ENCODE assay signal across 26 cellular contexts in the genomic region with DNA sequence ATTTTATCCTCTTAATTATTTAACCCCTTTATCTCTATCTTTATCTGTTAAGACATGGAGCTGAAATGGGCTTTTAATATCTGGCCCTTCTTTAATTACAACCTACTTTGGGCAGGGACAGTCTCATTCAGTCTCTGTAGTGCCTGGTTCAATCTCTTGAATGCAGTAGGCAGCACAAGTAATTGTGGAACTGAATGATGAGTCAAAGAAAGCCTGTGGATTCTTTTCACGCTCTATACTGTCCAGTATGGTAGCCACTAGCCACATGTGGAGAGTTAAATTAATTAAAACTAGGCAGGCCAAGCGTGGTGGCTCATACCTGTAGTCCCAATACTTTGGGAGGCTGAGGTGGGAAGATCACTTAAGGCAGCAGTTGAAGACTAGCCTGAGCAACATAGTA. TPM values are rescaled to one million over a fixed set of nuclear protein-coding genes. Genes with fewer than 3 reads are reported as not detected.
DNase-seq lines count a peak whose midpoint lies in the region; ATAC-seq and TF ChIP-seq lines count a peak whose summit lies in the region.
"Had no signal": no experiment of that assay in that cellular context is flagged by ENCODE, and none has a peak within 500 bp of the region (broad histone marks: within the 10 kb centered on the region; RNA-seq: fewer than 3 reads in every experiment).

No MANE protein-coding gene starts in this region.

- H3K36me3 ChIP-seq in PC-3 (ENCODE audit: low read depth, low read length) (no peaks in the 10 kb centered on the region), upper lobe of left lung (no peaks in the 10 kb centered on the region), PC-9 (ENCODE audit: low read depth) (no peaks in the 10 kb centered on the region; the same call in 1 of the 2 replicates), right lobe of liver (no peaks in the 10 kb centered on the region)
- H3K36me3 ChIP-seq: breast epithelium, heart left ventricle, neural progenitor cell, SJCRH30 had no signal

- H3K79me2 ChIP-seq in PC-3 (ENCODE audit: low read length) (peaks cover 100% of the 10 kb centered on the region), PC-9 (ENCODE audit: low read depth) (peaks cover 100% of the 10 kb centered on the region)

- TF ChIP-seq CTCF in PC-3 (conservative IDR thresholded peaks at IDR 0.05; ENCODE audit: low read depth, low read length) (no peak), upper lobe of left lung (IDR thresholded peaks at IDR 0.05) (no peak), PC-9 (conservative IDR thresholded peaks at IDR 0.05) (no peak), right lobe of liver (IDR thresholded peaks at IDR 0.05) (no peak)

- no peak for TF ChIP-seq EP300 in upper lobe of left lung (IDR thresholded peaks at IDR 0.05)

- ATAC-seq in PC-3 (no peak), memory B cell (ENCODE audit: low read depth) (no peak), upper lobe of left lung (ENCODE audit: low FRiP score in 2 of 2) (no peak), right lobe of liver (no peak)
- ATAC-seq: activated CD4-positive, CD25-positive, alpha-beta regulatory T cell treated with anti-CD3 and anti-CD28 coated beads, Interleukin-2, amount 50 U/mL, for 24 hours; foreskin keratinocyte; heart left ventricle; sciatic nerve had no signal

- POLR2A ChIA-PET in PC-3 (lab: Charles Lee; ENCODE audit: unreplicated experiment) (no interaction called here), PC-9 (lab: Charles Lee; ENCODE audit: unreplicated experiment) (no interaction called here)

- no peaks in the 10 kb centered on the region for H3K9me3 Mint-ChIP-seq in activated naive CD4-positive, alpha-beta T cell treated with anti-CD3 and anti-CD28 coated beads, Interleukin-2, amount 50 U/mL, for 24 hours
- H3K9me3 Mint-ChIP-seq in activated naive CD4-positive, alpha-beta T cell treated with anti-CD3 and anti-CD28 coated beads for 36 hours, result no peaks in the 10 kb centered on the region
- H3K9me3 Mint-ChIP-seq in memory B cell, result no peaks in the 10 kb centered on the region
- H3K9me3 Mint-ChIP-seq: activated CD4-positive, alpha-beta memory T cell treated with anti-CD3 and anti-CD28 coated beads, Interleukin-2, amount 10 ng/mL, durations not matched to agents 7 days and 5 days; activated naive CD4-positive, alpha-beta T cell treated with anti-CD3 and anti-CD28 coated beads, Interleukin-2, amount 10 ng/mL, durations not matched to agents 7 days and 5 days; H9 had no signal

- H3K4me3 Mint-ChIP-seq in activated naive CD4-positive, alpha-beta T cell treated with anti-CD3 and anti-CD28 coated beads, Interleukin-2, amount 50 U/mL, for 24 hours, result no peak overlapping the region
- no peak overlapping the region for H3K4me3 Mint-ChIP-seq in activated naive CD4-positive, alpha-beta T cell treated with anti-CD3 and anti-CD28 coated beads for 36 hours
- no peak overlapping the region for H3K4me3 Mint-ChIP-seq in memory B cell
- H3K4me3 Mint-ChIP-seq: activated CD4-positive, alpha-beta memory T cell treated with anti-CD3 and anti-CD28 coated beads, Interleukin-2, amount 10 ng/mL, durations not matched to agents 7 days and 5 days; activated naive CD4-positive, alpha-beta T cell treated with anti-CD3 and anti-CD28 coated beads, Interleukin-2, amount 10 ng/mL, durations not matched to agents 7 days and 5 days; H9; neural progenitor cell had no signal

- BruUV-seq in PC-3 (replicated peaks; lab: Mats Ljungman, UMichigan), result no TSS peak
- no TSS peak for BruUV-seq in PC-9 (replicated peaks; lab: Mats Ljungman, UMichigan)

- H3K27me3 ChIP-seq in PC-3 (ENCODE audit: low read length), result no peaks in the 10 kb centered on the region
- no peaks in the 10 kb centered on the region for H3K27me3 ChIP-seq in upper lobe of left lung
- H3K27me3 ChIP-seq in PC-9 (ENCODE audit: insufficient read depth, low read depth), result no peaks in the 10 kb centered on the region
- H3K27me3 ChIP-seq in right lobe of liver, result no peaks in the 10 kb centered on the region
- H3K27me3 ChIP-seq: breast epithelium, foreskin keratinocyte, heart left ventricle, neural progenitor cell, SJCRH30 had no signal

- H3K4me3 ChIP-seq in PC-3 (ENCODE audit: low read length) (no peak overlapping the region), upper lobe of left lung (no peak overlapping the region), PC-9 (no peak overlapping the region), right lobe of liver (no peak overlapping the region)
- H3K4me3 ChIP-seq: breast epithelium, heart left ventricle, neural progenitor cell, SJCRH30 had no signal

- DNase-seq in activated naive CD4-positive, alpha-beta T cell treated with anti-CD3 and anti-CD28 coated beads for 36 hours, result no peak
- DNase-seq in PC-3 (peak; percentile 1), memory B cell (ENCODE audit: low spot score in 2 of 2) (no peak), upper lobe of left lung (no peak), PC-9 (no peak), right lobe of liver (no peak), NCI-H1930 (lab: John Stamatoyannopoulos, UW) (no peak)
- DNase-seq: activated CD4-positive, alpha-beta memory T cell treated with anti-CD3 and anti-CD28 coated beads, Interleukin-2, amount 10 ng/mL, durations not matched to agents 7 days and 5 days; activated naive CD4-positive, alpha-beta T cell treated with anti-CD3 and anti-CD28 coated beads, Interleukin-2, amount 10 ng/mL, durations not matched to agents 7 days and 5 days; COR-L47; DMS53; foreskin keratinocyte; heart left ventricle; NCI-H1105 treated with DMSO at 0.1 percent for 48 hours; NCI-H2029; NCI-H526 treated with DMSO at 0.1 percent for 48 hours; SJCRH30; stimulated activated CD4-positive, alpha-beta T cell treated with anti-CD3 and anti-CD28 coated beads, Interleukin-12 subunit alpha, Interleukin-12 subunit beta, amount 100 ng/mL, for 4 hours; stimulated activated CD4-positive, alpha-beta T cell treated with anti-CD3 and anti-CD28 coated beads, Interleukin-4, amount 100 ng/mL, for 1 hour had no signal

- H3K9ac ChIP-seq in PC-3 (ENCODE audit: low read length), result no peak overlapping the region
- H3K9ac ChIP-seq: neural progenitor cell had no signal

- no peak overlapping the region for H2AFZ ChIP-seq in PC-3 (ENCODE audit: low read length)
- no peak overlapping the region for H2AFZ ChIP-seq in PC-9
- H2AFZ ChIP-seq: neural progenitor cell had no signal

- TF ChIP-seq POLR2A in upper lobe of left lung (IDR thresholded peaks at IDR 0.05) (no peak), right lobe of liver (IDR thresholded peaks at IDR 0.05) (no peak)

- no peaks in the 10 kb centered on the region for H3K27me3 Mint-ChIP-seq in activated naive CD4-positive, alpha-beta T cell treated with anti-CD3 and anti-CD28 coated beads, Interleukin-2, amount 50 U/mL, for 24 hours
- H3K27me3 Mint-ChIP-seq in activated naive CD4-positive, alpha-beta T cell treated with anti-CD3 and anti-CD28 coated beads for 36 hours (ENCODE audit: low read depth), result no peaks in the 10 kb centered on the region
- no peaks in the 10 kb centered on the region for H3K27me3 Mint-ChIP-seq in memory B cell
- H3K27me3 Mint-ChIP-seq: activated CD4-positive, alpha-beta memory T cell treated with anti-CD3 and anti-CD28 coated beads, Interleukin-2, amount 10 ng/mL, durations not matched to agents 7 days and 5 days; activated naive CD4-positive, alpha-beta T cell treated with anti-CD3 and anti-CD28 coated beads, Interleukin-2, amount 10 ng/mL, durations not matched to agents 7 days and 5 days; progenitor cell of endocrine pancreas had no signal

- H3K4me1 ChIP-seq in PC-3 (ENCODE audit: insufficient read depth, low read length) (peaks cover 16% of the 10 kb centered on the region), upper lobe of left lung (peaks cover 31 to 57% (median 43%) of the 10 kb centered on the region in 4 donors), PC-9 (replicated peaks; ENCODE audit: insufficient read depth) (no peaks in the 10 kb centered on the region; the same call in 1 of the 2 replicates), right lobe of liver (peaks cover 0 to 9% (median 0%) of the 10 kb centered on the region in 4 donors)

- H3K27ac ChIP-seq in PC-3 (ENCODE audit: low read length) (no peak overlapping the region), upper lobe of left lung (no peak overlapping the region), PC-9 (no peak overlapping the region), right lobe of liver (no peak overlapping the region)
- H3K27ac ChIP-seq: breast epithelium, foreskin keratinocyte, heart left ventricle, neural progenitor cell, SJCRH30 had no signal

- no peaks in the 10 kb centered on the region for H3K9me2 ChIP-seq in PC-3 (replicated peaks; ENCODE audit: low read length)
- no peaks in the 10 kb centered on the region for H3K9me2 ChIP-seq in PC-9 (ENCODE audit: insufficient read depth)

- peaks cover 86% of the 10 kb centered on the region for H3K4me1 Mint-ChIP-seq in activated naive CD4-positive, alpha-beta T cell treated with anti-CD3 and anti-CD28 coated beads, Interleukin-2, amount 50 U/mL, for 24 hours
- H3K4me1 Mint-ChIP-seq in activated naive CD4-positive, alpha-beta T cell treated with anti-CD3 and anti-CD28 coated beads for 36 hours (ENCODE audit: low read depth), result peaks cover 79% of the 10 kb centered on the region
- H3K4me1 Mint-ChIP-seq in memory B cell, result peaks cover 41% of the 10 kb centered on the region

- peaks cover 8% of the 10 kb centered on the region for H3K36me3 Mint-ChIP-seq in activated naive CD4-positive, alpha-beta T cell treated with anti-CD3 and anti-CD28 coated beads, Interleukin-2, amount 50 U/mL, for 24 hours
- H3K36me3 Mint-ChIP-seq in activated naive CD4-positive, alpha-beta T cell treated with anti-CD3 and anti-CD28 coated beads for 36 hours (ENCODE audit: low read depth), result peaks cover 3% of the 10 kb centered on the region
- H3K36me3 Mint-ChIP-seq in memory B cell, result peaks cover 5% of the 10 kb centered on the region

- CTCF ChIA-PET in activated naive CD4-positive, alpha-beta T cell treated with anti-CD3 and anti-CD28 coated beads for 36 hours (lab: Charles Lee), result no interaction called here
- CTCF ChIA-PET in PC-3 (lab: Charles Lee), result no interaction called here
- CTCF ChIA-PET in PC-9 (lab: Charles Lee), result no interaction called here

- H3K9me3 ChIP-seq in PC-3 (ENCODE audit: low read length), result no peaks in the 10 kb centered on the region
- H3K9me3 ChIP-seq in upper lobe of left lung, result no peaks in the 10 kb centered on the region
- no peaks in the 10 kb centered on the region for H3K9me3 ChIP-seq in PC-9 (ENCODE audit: insufficient read depth, low read depth)
- no peaks in the 10 kb centered on the region for H3K9me3 ChIP-seq in right lobe of liver
- H3K9me3 ChIP-seq: breast epithelium, heart left ventricle, SJCRH30 had no signal

- intact Hi-C loops in activated naive CD4-positive, alpha-beta T cell treated with anti-CD3 and anti-CD28 coated beads for 36 hours (cut with micrococcal nuclease), result no loop called here
- intact Hi-C loops in PC-3 (cut with micrococcal nuclease) (no loop called here), PC-9 (cut with micrococcal nuclease; ENCODE audit: unreplicated experiment) (no loop called here), right lobe of liver (cut with DNase I) (no loop called here)

- WGBS in upper lobe of left lung, 2 donors, result 100% methylated on average over 2 of the region's 2 CpGs
- WGBS in right lobe of liver (ENCODE audit: insufficient coverage, low coverage, low lambda C conversion rate, missing lambda C conversion rate), result 95% methylated on average over 2 of the region's 2 CpGs

- peaks cover 54% of the 10 kb centered on the region; the same call in 1 of the 2 replicates for H4K20me1 ChIP-seq in PC-3 (ENCODE audit: low read length)
- H4K20me1 ChIP-seq in PC-9 (ENCODE audit: insufficient read depth), result peaks cover 52% of the 10 kb centered on the region

- H3F3A ChIP-seq in PC-3 (ENCODE audit: low read length, unreplicated experiment), result no peaks in the 10 kb centered on the region
- no peaks in the 10 kb centered on the region; the same call in 1 of the 2 replicates for H3F3A ChIP-seq in PC-9 (ENCODE audit: insufficient read depth, low read depth)

- peak overlapping the region; percentile 70 for H3K27ac Mint-ChIP-seq in activated naive CD4-positive, alpha-beta T cell treated with anti-CD3 and anti-CD28 coated beads, Interleukin-2, amount 50 U/mL, for 24 hours
- no peak overlapping the region for H3K27ac Mint-ChIP-seq in activated naive CD4-positive, alpha-beta T cell treated with anti-CD3 and anti-CD28 coated beads for 36 hours
- H3K27ac Mint-ChIP-seq in memory B cell, result peak overlapping the region; percentile 78
- H3K27ac Mint-ChIP-seq: activated CD4-positive, alpha-beta memory T cell treated with anti-CD3 and anti-CD28 coated beads, Interleukin-2, amount 10 ng/mL, durations not matched to agents 7 days and 5 days; activated naive CD4-positive, alpha-beta T cell treated with anti-CD3 and anti-CD28 coated beads, Interleukin-2, amount 10 ng/mL, durations not matched to agents 7 days and 5 days; neural progenitor cell; progenitor cell of endocrine pancreas had no signal

- H3K4me2 ChIP-seq in PC-3 (ENCODE audit: low read length) (no peak overlapping the region), PC-9 (no peak overlapping the region)
- H3K4me2 ChIP-seq: neural progenitor cell had no signal

RNA-seq across cellular contexts. Expression of gene BPTF, which starts 9.3 kb away (rescaled TPM):
- total RNA-seq in activated naive CD4-positive, alpha-beta T cell treated with anti-CD3 and anti-CD28 coated beads for 36 hours, result 10 to 100 TPM; 58.1 to 61.9 TPM
- total RNA-seq in PC-3 (2014; rRNA removed) (53.8 and 61.8 TPM in 2 replicates), upper lobe of left lung (100 to 1,000 TPM in 2 of 6 donors, 10 to 100 TPM in 4; 67.3 to 163 (median 79.7) TPM), PC-9 (2021) (68.2 and 95.6 TPM in 2 replicates), right lobe of liver (10 to 100 TPM; 25.8 to 35.1 (median 31.3) TPM)
